In the genomic region with DNA sequence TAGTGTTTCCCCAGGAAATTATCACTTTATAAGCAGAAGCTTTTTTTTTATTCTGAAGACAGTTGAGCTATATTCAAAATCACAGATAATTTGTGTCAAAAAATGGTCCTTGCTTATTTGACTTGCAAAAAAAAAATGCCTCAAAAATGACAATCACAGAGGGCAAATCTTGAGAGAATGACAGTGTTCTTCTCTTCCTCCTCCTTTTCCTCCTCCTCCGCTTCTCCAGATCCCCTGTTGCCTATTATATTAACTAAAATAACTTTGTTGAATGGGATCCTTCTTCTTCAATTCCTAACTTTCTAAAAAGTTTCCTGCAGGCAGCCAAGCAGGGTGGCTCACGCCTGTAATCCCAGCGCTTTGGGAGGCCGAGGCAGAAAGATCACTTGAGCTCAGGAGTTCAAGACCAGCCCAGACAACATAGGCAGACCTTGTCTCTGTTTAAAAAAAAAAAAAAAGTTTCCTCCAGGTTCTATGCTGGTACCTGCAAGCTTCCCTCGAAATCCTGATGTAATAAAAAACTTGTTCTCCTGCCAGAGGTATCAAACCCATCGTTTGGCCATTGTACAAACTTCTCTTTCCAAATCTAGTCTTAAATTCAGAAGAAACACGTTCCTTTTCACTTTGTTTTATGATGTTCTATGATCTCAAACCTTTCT, we compare ENCODE assay signal across 20 cellular contexts.
DNase-seq lines count a peak whose midpoint lies in the region; ATAC-seq lines count a peak whose summit lies in the region.
"Had no signal": no experiment of that assay in that cellular context is flagged by ENCODE, and none has a peak within 500 bp of the region (broad histone marks: within the 10 kb centered on the region; RNA-seq: fewer than 3 reads in every experiment).

No MANE protein-coding gene starts in this region.

- ATAC-seq in stimulated activated naive CD8-positive, alpha-beta T cell treated with anti-CD3 and anti-CD28 coated beads, Interleukin-15, Interleukin-2, amounts not matched to agents 100 U/mL and 50 U/mL, for 24 hours = no peak
- ATAC-seq in activated CD8-positive, alpha-beta T cell treated with anti-CD3 and anti-CD28 coated beads, Interleukin-2, amount 10 ng/mL, durations not matched to agents 7 days and 5 days = no peak
- ATAC-seq in naive thymus-derived CD4-positive, alpha-beta T cell = no peak
- ATAC-seq in HG03354 (IDR thresholded peaks at IDR 0.05; ENCODE audit: poor library complexity, severe bottlenecking, unreplicated experiment) = no peak

- DNase-seq in stimulated activated naive CD8-positive, alpha-beta T cell treated with anti-CD3 and anti-CD28 coated beads, Interleukin-15, Interleukin-2, amounts not matched to agents 100 U/mL and 50 U/mL, for 24 hours = no peak
- no peak for DNase-seq in activated CD8-positive, alpha-beta T cell treated with anti-CD3 and anti-CD28 coated beads, Interleukin-2, amount 10 ng/mL, durations not matched to agents 7 days and 5 days
- DNase-seq in naive thymus-derived CD4-positive, alpha-beta T cell = no peak
- no peak for DNase-seq in stimulated activated CD4-positive, alpha-beta T cell treated with anti-CD3 and anti-CD28 coated beads, Interleukin-4, amount 100 ng/mL, for 4 hours
- no peak for DNase-seq in NCI-H526 (lab: John Stamatoyannopoulos, UW)
- DNase-seq: DMS153; EL; H7; MG63; NCI-H1092 treated with DMSO at 0.1 percent for 48 hours; NCI-H1694; NCI-H2107; NCI-H226; NCI-H69; NK-92 treated with Interleukin-12 subunit alpha and Interleukin-12 subunit beta, amount 100 ng/mL, for 24 hours; OCI-M1; RPMI8226 had no signal

- H3K4me3 Mint-ChIP-seq in stimulated activated naive CD8-positive, alpha-beta T cell treated with anti-CD3 and anti-CD28 coated beads, Interleukin-15, Interleukin-2, amounts not matched to agents 100 ng/mL and 50 ng/mL, for 24 hours = no peak overlapping the region
- H3K4me3 Mint-ChIP-seq in activated CD8-positive, alpha-beta T cell treated with anti-CD3 and anti-CD28 coated beads, Interleukin-2, amount 10 ng/mL, durations not matched to agents 7 days and 5 days = no peak overlapping the region
- H3K4me3 Mint-ChIP-seq in naive thymus-derived CD4-positive, alpha-beta T cell = peak overlapping the region in 6 of 10 donors; percentile 3 to 86 (median 38)
- H3K4me3 Mint-ChIP-seq: B cell had no signal

- peaks cover 85% of the 10 kb centered on the region for H3K4me1 Mint-ChIP-seq in stimulated activated naive CD8-positive, alpha-beta T cell treated with anti-CD3 and anti-CD28 coated beads, Interleukin-15, Interleukin-2, amounts not matched to agents 100 ng/mL and 50 ng/mL, for 24 hours (ENCODE audit: low read depth)
- peaks cover 54% of the 10 kb centered on the region for H3K4me1 Mint-ChIP-seq in activated CD8-positive, alpha-beta T cell treated with anti-CD3 and anti-CD28 coated beads, Interleukin-2, amount 10 ng/mL, durations not matched to agents 7 days and 5 days (ENCODE audit: low read depth)
- H3K4me1 Mint-ChIP-seq in naive thymus-derived CD4-positive, alpha-beta T cell = peaks cover 45 to 91% (median 85%) of the 10 kb centered on the region in 7 donors

- peaks cover 25 to 66% of the 10 kb centered on the region in 2 donors for H3K4me1 ChIP-seq in naive thymus-derived CD4-positive, alpha-beta T cell (ENCODE audit: control insufficient read depth in 2 of 2, insufficient read depth in 2 of 2, low read length in 2 of 2)

- intact Hi-C loops in naive thymus-derived CD4-positive, alpha-beta T cell (cut with micrococcal nuclease) = loop anchor here in 1 of 2 donors (1.0 kb wide), 1 partner anchor 9 kb away; no protein-coding TSS in a partner anchor

- CTCF ChIA-PET in activated CD8-positive, alpha-beta T cell treated with anti-CD3 and anti-CD28 coated beads, Interleukin-2, amount 10 ng/mL, durations not matched to agents 7 days and 5 days (lab: Charles Lee) = interaction anchor here (0.9 kb wide), 1 partner anchor 145 kb away, joined by 3 read pairs; no protein-coding TSS in a partner anchor
- CTCF ChIA-PET in naive thymus-derived CD4-positive, alpha-beta T cell (lab: Charles Lee) = interaction anchor here (0.6 kb wide), 2 partner anchors 12 to 70 kb away, joined by 3 read pairs; no protein-coding TSS in a partner anchor

- peak overlapping the region; percentile 14 for H3K27ac Mint-ChIP-seq in stimulated activated naive CD8-positive, alpha-beta T cell treated with anti-CD3 and anti-CD28 coated beads, Interleukin-15, Interleukin-2, amounts not matched to agents 100 ng/mL and 50 ng/mL, for 24 hours
- H3K27ac Mint-ChIP-seq in activated CD8-positive, alpha-beta T cell treated with anti-CD3 and anti-CD28 coated beads, Interleukin-2, amount 10 ng/mL, durations not matched to agents 7 days and 5 days = peak overlapping the region; percentile 1
- peak overlapping the region in 8 of 9 donors; percentile 20 to 94 (median 76) for H3K27ac Mint-ChIP-seq in naive thymus-derived CD4-positive, alpha-beta T cell
- H3K27ac Mint-ChIP-seq: B cell had no signal

- no peak overlapping the region for H3K4me3 ChIP-seq in naive thymus-derived CD4-positive, alpha-beta T cell (ENCODE audit: low read length)
- H3K4me3 ChIP-seq: MG63 had no signal

- no peaks in the 10 kb centered on the region for H3K9me3 Mint-ChIP-seq in stimulated activated naive CD8-positive, alpha-beta T cell treated with anti-CD3 and anti-CD28 coated beads, Interleukin-15, Interleukin-2, amounts not matched to agents 100 ng/mL and 50 ng/mL, for 24 hours
- H3K9me3 Mint-ChIP-seq in activated CD8-positive, alpha-beta T cell treated with anti-CD3 and anti-CD28 coated beads, Interleukin-2, amount 10 ng/mL, durations not matched to agents 7 days and 5 days (ENCODE audit: insufficient read depth) = no peaks in the 10 kb centered on the region
- H3K9me3 Mint-ChIP-seq in naive thymus-derived CD4-positive, alpha-beta T cell = peaks cover 0 to 3% (median 0%) of the 10 kb centered on the region in 11 donors

- H3K27me3 Mint-ChIP-seq in stimulated activated naive CD8-positive, alpha-beta T cell treated with anti-CD3 and anti-CD28 coated beads, Interleukin-15, Interleukin-2, amounts not matched to agents 100 ng/mL and 50 ng/mL, for 24 hours = no peaks in the 10 kb centered on the region
- H3K27me3 Mint-ChIP-seq in activated CD8-positive, alpha-beta T cell treated with anti-CD3 and anti-CD28 coated beads, Interleukin-2, amount 10 ng/mL, durations not matched to agents 7 days and 5 days (ENCODE audit: low read depth) = no peaks in the 10 kb centered on the region
- H3K27me3 Mint-ChIP-seq in naive thymus-derived CD4-positive, alpha-beta T cell = no peaks in the 10 kb centered on the region
- H3K27me3 Mint-ChIP-seq: B cell had no signal

- POLR2A ChIA-PET in activated CD8-positive, alpha-beta T cell treated with anti-CD3 and anti-CD28 coated beads, Interleukin-2, amount 10 ng/mL, durations not matched to agents 7 days and 5 days (lab: Charles Lee) = no interaction called here
- POLR2A ChIA-PET in naive thymus-derived CD4-positive, alpha-beta T cell (lab: Charles Lee) = interaction anchor here (0.8 to 1.2 kb wide), 4 partner anchors 9 to 23 kb away, joined by 3 to 6 read pairs (median 4); no protein-coding TSS in a partner anchor

- H3K9me3 ChIP-seq in naive thymus-derived CD4-positive, alpha-beta T cell (ENCODE audit: control insufficient read depth in 2 of 3, low read length in 3 of 3) = no peaks in the 10 kb centered on the region
- H3K9me3 ChIP-seq: MG63 had no signal

- no peaks in the 10 kb centered on the region for H3K27me3 ChIP-seq in naive thymus-derived CD4-positive, alpha-beta T cell (ENCODE audit: control insufficient read depth in 2 of 2, insufficient read depth in 2 of 2, low read length in 2 of 2)
- H3K27me3 ChIP-seq: MG63 had no signal

- H3K27ac ChIP-seq in naive thymus-derived CD4-positive, alpha-beta T cell (ENCODE audit: low read depth, low read length) = peak overlapping the region; percentile 17

- peaks cover under 1% of the 10 kb centered on the region for H3K36me3 Mint-ChIP-seq in stimulated activated naive CD8-positive, alpha-beta T cell treated with anti-CD3 and anti-CD28 coated beads, Interleukin-15, Interleukin-2, amounts not matched to agents 100 ng/mL and 50 ng/mL, for 24 hours (ENCODE audit: low read depth)
- peaks cover 27% of the 10 kb centered on the region for H3K36me3 Mint-ChIP-seq in activated CD8-positive, alpha-beta T cell treated with anti-CD3 and anti-CD28 coated beads, Interleukin-2, amount 10 ng/mL, durations not matched to agents 7 days and 5 days (ENCODE audit: low read depth)
- peaks cover 10 to 41% (median 20%) of the 10 kb centered on the region in 5 donors for H3K36me3 Mint-ChIP-seq in naive thymus-derived CD4-positive, alpha-beta T cell

- H3K36me3 ChIP-seq in naive thymus-derived CD4-positive, alpha-beta T cell (ENCODE audit: control insufficient read depth in 2 of 3, insufficient read depth in 3 of 3, low read length in 3 of 3) = peaks cover 0 to 3% (median 0%) of the 10 kb centered on the region in 3 experiments
- H3K36me3 ChIP-seq: MG63 had no signal

Comparison
In these comparisons a context has a peak if more than half of its experiments do, and no peak if none do; other contexts are left out.
1. H3K27ac Mint-ChIP-seq: peak in every context shown above with its lines; median percentile 76 in naive thymus-derived CD4-positive, alpha-beta T cell; 14 in stimulated activated naive CD8-positive, alpha-beta T cell treated with anti-CD3 and anti-CD28 coated beads, Interleukin-15, Interleukin-2, amounts not matched to agents 100 ng/mL and 50 ng/mL, for 24 hours; 1 in activated CD8-positive, alpha-beta T cell treated with anti-CD3 and anti-CD28 coated beads, Interleukin-2, amount 10 ng/mL, durations not matched to agents 7 days and 5 days.
2. H3K4me3 Mint-ChIP-seq: peak in naive thymus-derived CD4-positive, alpha-beta T cell (6 of 10); none in stimulated activated naive CD8-positive, alpha-beta T cell treated with anti-CD3 and anti-CD28 coated beads, Interleukin-15, Interleukin-2, amounts not matched to agents 100 ng/mL and 50 ng/mL, for 24 hours (single experiment) and activated CD8-positive, alpha-beta T cell treated with anti-CD3 and anti-CD28 coated beads, Interleukin-2, amount 10 ng/mL, durations not matched to agents 7 days and 5 days (single experiment).